In the genomic region with DNA sequence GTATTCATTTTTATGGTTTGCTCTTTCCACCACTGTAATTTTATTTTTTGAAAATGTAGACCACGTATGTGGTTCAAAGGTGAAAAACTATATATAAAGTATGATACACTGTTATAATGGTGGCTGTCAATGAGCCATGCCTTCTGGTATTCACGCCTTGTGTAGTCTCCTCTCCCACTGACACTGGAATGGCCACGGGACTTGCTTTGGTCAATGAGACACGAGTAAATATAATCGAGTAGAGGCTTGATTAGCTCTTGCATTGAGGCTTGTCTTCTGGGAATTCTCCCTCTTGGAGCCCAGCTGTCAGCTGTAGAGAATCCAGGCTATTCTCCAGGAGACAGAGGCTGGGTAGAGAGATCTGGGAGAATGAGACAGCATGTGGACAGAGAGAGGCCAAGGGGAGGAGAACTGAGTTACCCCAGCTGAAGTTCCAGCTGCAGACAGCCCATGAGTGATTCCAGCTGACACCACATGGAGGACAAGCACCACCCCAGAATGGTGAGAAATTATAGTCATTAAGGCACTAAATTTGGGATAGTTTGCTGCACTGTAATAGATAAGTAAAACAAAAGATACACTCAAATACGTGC, we compare ENCODE assay signal across 14 cellular contexts.
"Had no signal": no experiment of that assay in that cellular context is flagged by ENCODE, and none has a peak within 500 bp of the region (broad histone marks: within the 10 kb centered on the region; RNA-seq: fewer than 3 reads in every experiment).

No MANE protein-coding gene starts in this region.

- H3K27ac ChIP-seq: brain microvascular endothelial cell, prostate gland, sigmoid colon had no signal

- H3K9me3 ChIP-seq: prostate gland, sigmoid colon had no signal

- H3K36me3 ChIP-seq: brain microvascular endothelial cell, prostate gland, sigmoid colon had no signal

- ATAC-seq: activated naive CD4-positive, alpha-beta T cell treated with anti-CD3 and anti-CD28 coated beads, Interleukin-2, amount 50 U/mL, for 72 hours had no signal

- H3K4me1 ChIP-seq: prostate gland, sigmoid colon had no signal

- H3K27me3 ChIP-seq: brain microvascular endothelial cell, sigmoid colon had no signal

- DNase-seq: activated CD4-positive, alpha-beta T cell treated with anti-CD3 and anti-CD28 coated beads, Interleukin-2, amount 50 U/mL, for 4 hours; activated T-cell treated with anti-CD3 and anti-CD28 coated beads, Interleukin-2, amount 50 U/mL, for 1 hour; amniotic stem cell; brain microvascular endothelial cell; foreskin melanocyte; hippocampal formation; mammary epithelial cell; nephron progenitor cell; sigmoid colon; stimulated activated CD4-positive, alpha-beta T cell treated with anti-CD3 and anti-CD28 coated beads, Interleukin-2, amount 100 ng/mL, for 48 hours; stimulated activated naive CD4-positive, alpha-beta T cell treated with Interleukin-2 at 50 U/mL for 16 hours; trophoblast cell had no signal

- H3K4me3 ChIP-seq: prostate gland, sigmoid colon had no signal
